In genomic region chr17:75061055-75061438, GRCh38 we compare ENCODE assay signal across 16 cellular contexts. TPM values are rescaled to one million over a fixed set of nuclear protein-coding genes. Genes with fewer than 3 reads are reported as not detected.
DNase-seq lines count a peak whose midpoint lies in the region; ATAC-seq and TF ChIP-seq lines count a peak whose summit lies in the region.
"Had no signal": no experiment of that assay in that cellular context is flagged by ENCODE, and none has a peak within 500 bp of the region (broad histone marks: within the 10 kb centered on the region; RNA-seq: fewer than 3 reads in every experiment).

No MANE protein-coding gene starts in this region.

- TF ChIP-seq POLR2A in stomach (IDR thresholded peaks at IDR 0.05) = no peak

- no peak for TF ChIP-seq EP300 in stomach (IDR thresholded peaks at IDR 0.05)

- 93 to 99% (median 95%) methylated on average over 10 of the region's 10 CpGs for WGBS in stomach, 5 donors

- H3K27ac ChIP-seq in WERI-Rb-1 (peak overlapping the region; percentile 80), osteoblast (ENCODE audit: low read depth, low read length) (peak overlapping the region; percentile 60), stomach (peak overlapping the region in 3 of 5 donors; percentile 70 to 74 (median 74))
- H3K27ac ChIP-seq: A549 had no signal

- H2AFZ ChIP-seq in osteoblast (ENCODE audit: low read length) = no peak overlapping the region

- TF ChIP-seq CTCF in WERI-Rb-1 (IDR thresholded peaks at IDR 0.05; ENCODE audit: low read depth, low read length) (no peak), osteoblast (IDR thresholded peaks at IDR 0.05; ENCODE audit: extremely low read depth, low read depth, low read length) (no peak), stomach (IDR thresholded peaks at IDR 0.05) (no peak), GM10266 (IDR thresholded peaks at IDR 0.05; ENCODE audit: control insufficient read depth, insufficient read depth, low read depth, missing control alignments) (no peak), natural killer cell (IDR thresholded peaks at IDR 0.05) (no peak)

- H3K4me3 ChIP-seq in WERI-Rb-1 (ENCODE audit: low read depth, low read length) (peak overlapping the region; percentile 12; the same call in 1 of the 2 replicates), osteoblast (ENCODE audit: insufficient read depth, low read length) (no peak overlapping the region), stomach (no peak overlapping the region)
- H3K4me3 ChIP-seq: A549, HAP-1 had no signal

- no peak for ATAC-seq in natural killer cell
- ATAC-seq: A549 had no signal

- H3K36me3 Mint-ChIP-seq in natural killer cell = peaks cover 10% of the 10 kb centered on the region
- peaks cover 3% of the 10 kb centered on the region for H3K36me3 Mint-ChIP-seq in activated naive CD8-positive, alpha-beta T cell treated with anti-CD3 and anti-CD28 coated beads for 36 hours

- intact Hi-C loops in stomach (cut with DNase I; ENCODE audit: low total_unique reads) = no loop called here
- intact Hi-C loops in natural killer cell (cut with micrococcal nuclease) = no loop called here

- H3K27ac Mint-ChIP-seq in natural killer cell = no peak overlapping the region
- H3K27ac Mint-ChIP-seq in activated naive CD8-positive, alpha-beta T cell treated with anti-CD3 and anti-CD28 coated beads for 36 hours = no peak overlapping the region

- peaks cover 5% of the 10 kb centered on the region for H4K20me1 ChIP-seq in osteoblast (ENCODE audit: insufficient read depth, low read length)

- no peaks in the 10 kb centered on the region for H3K4me1 Mint-ChIP-seq in natural killer cell
- H3K4me1 Mint-ChIP-seq in activated naive CD8-positive, alpha-beta T cell treated with anti-CD3 and anti-CD28 coated beads for 36 hours = peaks cover 30% of the 10 kb centered on the region

- H3K9me3 ChIP-seq in WERI-Rb-1 (ENCODE audit: severe bottlenecking) (no peaks in the 10 kb centered on the region), osteoblast (ENCODE audit: low read depth, low read length) (no peaks in the 10 kb centered on the region), stomach (no peaks in the 10 kb centered on the region)
- H3K9me3 ChIP-seq: A549, HAP-1 had no signal

- no peak overlapping the region for H3K4me2 ChIP-seq in osteoblast (ENCODE audit: insufficient read depth, low read length)
- H3K4me2 ChIP-seq: A549 had no signal

- H3K27me3 ChIP-seq in WERI-Rb-1 (ENCODE audit: insufficient read depth, low read depth, severe bottlenecking) (no peaks in the 10 kb centered on the region), osteoblast (ENCODE audit: insufficient read depth, low read length) (no peaks in the 10 kb centered on the region), stomach (no peaks in the 10 kb centered on the region)

- peak; percentile 74 for DNase-seq in D341Med (ENCODE audit: low spot score)
- no peak for DNase-seq in WERI-Rb-1
- no peak for DNase-seq in osteoblast (ENCODE audit: insufficient read length, low spot score, missing footprints)
- no peak for DNase-seq in stomach
- no peak for DNase-seq in GM10266 (ENCODE audit: extremely low spot score)
- no peak for DNase-seq in natural killer cell
- DNase-seq in activated naive CD8-positive, alpha-beta T cell treated with anti-CD3 and anti-CD28 coated beads for 36 hours = no peak
- DNase-seq: CD4-positive, alpha-beta memory T cell; KG1; NCI-H1105 treated with DMSO at 0.1 percent for 48 hours; NCI-H1694; NCI-H2081 treated with DMSO at 0.1 percent for 48 hours; OCI-M1; SIG-M5 had no signal

- H3K4me3 Mint-ChIP-seq in natural killer cell = no peak overlapping the region
- H3K4me3 Mint-ChIP-seq in activated naive CD8-positive, alpha-beta T cell treated with anti-CD3 and anti-CD28 coated beads for 36 hours = no peak overlapping the region
- H3K4me3 Mint-ChIP-seq: CD4-positive, alpha-beta memory T cell had no signal

- H3K27me3 Mint-ChIP-seq in natural killer cell (ENCODE audit: low read depth in 2 of 2) = no peaks in the 10 kb centered on the region
- no peaks in the 10 kb centered on the region for H3K27me3 Mint-ChIP-seq in activated naive CD8-positive, alpha-beta T cell treated with anti-CD3 and anti-CD28 coated beads for 36 hours
- H3K27me3 Mint-ChIP-seq: CD4-positive, alpha-beta memory T cell had no signal

- H3K9me3 Mint-ChIP-seq in natural killer cell = no peaks in the 10 kb centered on the region
- no peaks in the 10 kb centered on the region for H3K9me3 Mint-ChIP-seq in activated naive CD8-positive, alpha-beta T cell treated with anti-CD3 and anti-CD28 coated beads for 36 hours
- H3K9me3 Mint-ChIP-seq: CD4-positive, alpha-beta memory T cell had no signal

- H3K79me2 ChIP-seq in osteoblast (ENCODE audit: insufficient read depth, low read length) = no peaks in the 10 kb centered on the region

- H3K4me1 ChIP-seq in osteoblast (ENCODE audit: insufficient read depth, low read length) (peaks cover 14% of the 10 kb centered on the region), stomach (peaks cover 0 to 13% (median 11%) of the 10 kb centered on the region in 4 donors)
- H3K4me1 ChIP-seq: A549, HAP-1 had no signal

- H3K36me3 ChIP-seq in WERI-Rb-1 (peaks cover 61% of the 10 kb centered on the region), osteoblast (ENCODE audit: insufficient read depth, low read length) (peaks cover 51% of the 10 kb centered on the region), stomach (peaks cover 33 to 90% (median 80%) of the 10 kb centered on the region in 4 donors)

RNA-seq across cellular contexts. Expression of gene KCTD2, which starts 14.0 kb away (rescaled TPM):
- total RNA-seq in osteoblast (19.7 and 20.3 TPM in 2 replicates), stomach (10 to 100 TPM in 4 of 5 donors, 1 to 10 TPM in 1; 9.9 to 25.8 (median 12.5) TPM), natural killer cell (10 to 100 TPM; 17.4 to 27.0 (median 24.7) TPM)
- polyA plus RNA-seq in stomach = 10 to 100 TPM; 10.6 to 13.1 (median 11.2) TPM
- 10 to 100 TPM; 14.1 to 14.7 TPM for total RNA-seq in activated naive CD8-positive, alpha-beta T cell treated with anti-CD3 and anti-CD28 coated beads for 36 hours

RNA-seq across cellular contexts. Expression of gene ATP5PD, which starts 14.3 kb away (rescaled TPM):
- total RNA-seq in osteoblast (240 and 278 TPM in 2 replicates), stomach (100 to 1,000 TPM in 4 of 5 donors, 10 to 100 TPM in 1; 77.0 to 307 (median 205) TPM), natural killer cell (10 to 100 TPM; 74.7 to 96.3 (median 75.2) TPM)
- 100 to 1,000 TPM; 474 to 681 (median 546) TPM for polyA plus RNA-seq in stomach
- 100 to 1,000 TPM; 185 to 189 TPM for total RNA-seq in activated naive CD8-positive, alpha-beta T cell treated with anti-CD3 and anti-CD28 coated beads for 36 hours

RNA-seq across cellular contexts. Expression of gene SLC16A5, which starts 26.7 kb away (rescaled TPM):
- total RNA-seq in osteoblast (16.3 and 19.2 TPM in 2 replicates), stomach (100 to 1,000 TPM in 1 of 5 donors, 10 to 100 TPM in 4; 30.3 to 132 (median 57.1) TPM), natural killer cell (10 to 100 TPM in 1 of 3 donors, 1 to 10 TPM in 2; 6.3 to 11.2 (median 10.0) TPM)
- 1 to 10 TPM; 6.8 to 9.0 (median 7.9) TPM for polyA plus RNA-seq in stomach
- total RNA-seq in activated naive CD8-positive, alpha-beta T cell treated with anti-CD3 and anti-CD28 coated beads for 36 hours = 1 to 10 TPM; 2.1 TPM

RNA-seq across cellular contexts. Expression of gene MRPL58, which starts 48.6 kb away (rescaled TPM):
- 21.2 and 23.5 TPM in 2 replicates for total RNA-seq in osteoblast
- total RNA-seq in stomach = 10 to 100 TPM in 4 of 5 donors, 1 to 10 TPM in 1; 6.7 to 69.0 (median 29.2) TPM
- 10 to 100 TPM; 42.1 to 57.1 (median 48.7) TPM for polyA plus RNA-seq in stomach
- 10 to 100 TPM in 2 of 3 donors, 1 to 10 TPM in 1; 9.0 to 15.7 (median 12.9) TPM for total RNA-seq in natural killer cell
- total RNA-seq in activated naive CD8-positive, alpha-beta T cell treated with anti-CD3 and anti-CD28 coated beads for 36 hours = 10 to 100 TPM; 64.4 to 69.0 TPM

RNA-seq across cellular contexts. Expression of gene ARMC7, which starts 48.7 kb away (rescaled TPM):
- total RNA-seq in osteoblast (3.2 and 3.3 TPM in 2 replicates), stomach (10 to 100 TPM in 4 of 5 donors, 1 to 10 TPM in 1; 2.2 to 26.8 (median 13.9) TPM), natural killer cell (10 to 100 TPM in 2 of 3 donors, 1 to 10 TPM in 1; 9.3 to 18.6 (median 11.3) TPM)
- 10 to 100 TPM in 2 of 3 donors, 1 to 10 TPM in 1; 9.6 to 10.8 (median 10.7) TPM for polyA plus RNA-seq in stomach
- 1 to 10 TPM; 6.5 to 6.6 TPM for total RNA-seq in activated naive CD8-positive, alpha-beta T cell treated with anti-CD3 and anti-CD28 coated beads for 36 hours
